In the genomic region with DNA sequence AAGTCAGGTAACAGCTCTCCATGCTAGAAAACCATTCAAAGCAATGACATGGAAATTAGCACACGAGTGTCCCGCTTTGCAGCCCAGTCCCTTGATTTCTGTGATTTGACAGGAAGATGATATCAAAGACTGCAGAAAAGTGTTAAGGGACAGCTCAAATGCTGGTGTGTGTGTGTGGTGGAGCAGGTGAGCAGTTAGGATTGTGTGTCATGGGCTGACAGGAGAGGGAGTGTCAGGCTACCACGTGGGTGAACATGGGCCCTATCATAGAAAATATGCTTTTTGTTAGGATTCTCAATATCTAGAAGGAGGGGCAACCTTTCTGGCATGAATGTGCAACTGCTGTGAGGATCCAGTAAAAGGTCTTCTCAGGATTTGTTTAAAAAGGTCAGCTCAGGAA, we compare ENCODE assay signal across 14 cellular contexts.
A peak's percentile ranks its signal among the peaks of the same experiment; 100 is the strongest.
DNase-seq lines count a peak whose midpoint lies in the region; ATAC-seq and TF ChIP-seq lines count a peak whose summit lies in the region.
"Had no signal": no experiment of that assay in that cellular context is flagged by ENCODE, and none has a peak within 500 bp of the region (broad histone marks: within the 10 kb centered on the region; RNA-seq: fewer than 3 reads in every experiment).

No MANE protein-coding gene starts in this region.

- no peaks in the 10 kb centered on the region for H3K36me3 ChIP-seq in GM23338 (ENCODE audit: insufficient read depth)
- no peaks in the 10 kb centered on the region for H3K36me3 ChIP-seq in neuron (ENCODE audit: insufficient read depth, low read length)
- H3K36me3 ChIP-seq: BE2C had no signal

- H3K36me3 Mint-ChIP-seq in GM23338 (ENCODE audit: low read depth) (no peaks in the 10 kb centered on the region), HFFc6 (ENCODE audit: low read depth) (peaks cover 8% of the 10 kb centered on the region; the same call in 1 of the 2 replicates), glutamatergic neuron (ENCODE audit: unreplicated experiment) (no peaks in the 10 kb centered on the region)

- H3K27ac Mint-ChIP-seq in GM23338 (no peak overlapping the region), HFFc6 (peak overlapping the region; percentile 24; the same call in 1 of the 2 replicates), glutamatergic neuron (ENCODE audit: unreplicated experiment) (peak overlapping the region; percentile 91)
- H3K27ac Mint-ChIP-seq: CD4-positive, alpha-beta memory T cell had no signal

- H3K4me2 ChIP-seq in GM23338, result no peak overlapping the region

- H3K4me3 ChIP-seq in GM23338, result no peak overlapping the region
- H3K4me3 ChIP-seq in neuron (ENCODE audit: low read length), result no peak overlapping the region
- H3K4me3 ChIP-seq: GM12878 had no signal

- ATAC-seq in GM23338 (no peak), HG02970 (IDR thresholded peaks at IDR 0.05; ENCODE audit: low FRiP score, unreplicated experiment) (no peak)
- ATAC-seq: GM12878 had no signal

- H4K20me1 ChIP-seq in GM23338 (replicated peaks; ENCODE audit: insufficient read depth), result no peaks in the 10 kb centered on the region

- peaks cover 39% of the 10 kb centered on the region for H3K4me1 Mint-ChIP-seq in GM23338
- peaks cover 16% of the 10 kb centered on the region for H3K4me1 Mint-ChIP-seq in HFFc6 (ENCODE audit: low read depth)
- peaks cover 21% of the 10 kb centered on the region for H3K4me1 Mint-ChIP-seq in glutamatergic neuron (ENCODE audit: low read depth, unreplicated experiment)
- H3K4me1 Mint-ChIP-seq: CD4-positive, alpha-beta memory T cell had no signal

- H3K27me3 ChIP-seq in GM23338 (ENCODE audit: insufficient read depth) (no peaks in the 10 kb centered on the region), neuron (ENCODE audit: insufficient read depth, low read length) (no peaks in the 10 kb centered on the region)
- H3K27me3 ChIP-seq: BE2C had no signal

- H3K9me3 ChIP-seq in neuron (ENCODE audit: low read length), result no peaks in the 10 kb centered on the region
- H3K9me3 ChIP-seq: BE2C had no signal

- 0 out of 2 replicates have a peak overlapping the region, but pooled peaks have one; percentile 64 for H2AFZ ChIP-seq in GM23338
- peak overlapping the region; percentile 59 for H2AFZ ChIP-seq in neuron (ENCODE audit: low read depth, low read length)

- H3K9me2 ChIP-seq in GM23338 (ENCODE audit: insufficient read depth), result no peaks in the 10 kb centered on the region; the same call in 1 of the 2 replicates

- H3K27me3 Mint-ChIP-seq in GM23338 (ENCODE audit: insufficient read depth, low read depth, poor library complexity), result peaks cover 9% of the 10 kb centered on the region
- H3K27me3 Mint-ChIP-seq in HFFc6 (ENCODE audit: insufficient read depth), result peaks cover 3% of the 10 kb centered on the region; the same call in 1 of the 2 replicates
- H3K27me3 Mint-ChIP-seq in glutamatergic neuron (ENCODE audit: unreplicated experiment), result no peaks in the 10 kb centered on the region
- H3K27me3 Mint-ChIP-seq: CD4-positive, alpha-beta memory T cell had no signal

- no peaks in the 10 kb centered on the region for H3F3A ChIP-seq in GM23338 (replicated peaks; ENCODE audit: low read depth)

- H3K9me3 Mint-ChIP-seq in GM23338, result no peaks in the 10 kb centered on the region
- no peaks in the 10 kb centered on the region for H3K9me3 Mint-ChIP-seq in HFFc6
- no peaks in the 10 kb centered on the region for H3K9me3 Mint-ChIP-seq in glutamatergic neuron (ENCODE audit: unreplicated experiment)
- H3K9me3 Mint-ChIP-seq: CD4-positive, alpha-beta memory T cell had no signal

- 0 out of 2 replicates have a peak overlapping the region, but pooled peaks have one; percentile 6 for H3K27ac ChIP-seq in GM23338 (ENCODE audit: low read depth)
- H3K27ac ChIP-seq: C4-2B, HL-60 had no signal

- no peaks in the 10 kb centered on the region for H3K79me2 ChIP-seq in GM23338 (replicated peaks; ENCODE audit: insufficient read depth)

- H3K4me1 ChIP-seq in GM23338 (ENCODE audit: insufficient read depth) (peaks cover 43% of the 10 kb centered on the region), neuron (ENCODE audit: insufficient read depth, low read length) (peaks cover 41% of the 10 kb centered on the region)

- DNase-seq in GM23338 (ENCODE audit: low spot score) (no peak), HFFc6 (no peak), glutamatergic neuron (no peak), amniotic stem cell (lab: John Stamatoyannopoulos, UW) (no peak), mesenteric fat pad (ENCODE audit: low spot score) (no peak)
- DNase-seq: BE2C; CD4-positive, alpha-beta memory T cell; DMS79; H7 had no signal

- TF ChIP-seq CTCF in GM23338 (conservative IDR thresholded peaks at IDR 0.05; ENCODE audit: low read depth in 2 of 2) (no peak), HFFc6 (IDR thresholded peaks at IDR 0.05) (no peak), glutamatergic neuron (IDR thresholded peaks at IDR 0.05; ENCODE audit: partially characterized antibody, unreplicated experiment) (no peak)

- H3K4me3 Mint-ChIP-seq in GM23338 (no peak overlapping the region), HFFc6 (no peak overlapping the region), glutamatergic neuron (ENCODE audit: unreplicated experiment) (no peak overlapping the region)
- H3K4me3 Mint-ChIP-seq: CD4-positive, alpha-beta memory T cell had no signal

TF ChIP-seq in GM23338, 12 proteins besides CTCF, POLR2A, EP300 and RAD21 (continues in another document):
- TF ChIP-seq CREB1 (CRISPR knock-in tag; IDR thresholded peaks at IDR 0.05; ENCODE audit: low read depth) (no peak), ZNF114 (CRISPR knock-in tag; IDR thresholded peaks at IDR 0.05) (no peak), EZH2 (IDR thresholded peaks at IDR 0.05; ENCODE audit: low read depth, unreplicated experiment) (no peak), STAT1 (IDR thresholded peaks at IDR 0.05; ENCODE audit: unreplicated experiment) (no peak), REST (IDR thresholded peaks at IDR 0.05; ENCODE audit: unreplicated experiment) (no peak), ZNF331 (CRISPR knock-in tag; IDR thresholded peaks at IDR 0.05; ENCODE audit: low read depth) (no peak), NANOG (IDR thresholded peaks at IDR 0.05; ENCODE audit: borderline replicate concordance) (no peak)
